ENCODE assay signal across 8 cellular contexts in genomic region chrX:41009816-41010187, GRCh38.
DNase-seq lines count a peak whose midpoint lies in the region; ATAC-seq and TF ChIP-seq lines count a peak whose summit lies in the region.

No MANE protein-coding gene starts in this region.

- no peak overlapping the region for H3K23ac ChIP-seq in H9 (ENCODE audit: insufficient read length, low read depth, low read length)

- H2AFZ ChIP-seq in H9 (ENCODE audit: low read length): no peak overlapping the region

- no peak overlapping the region for H3K14ac ChIP-seq in H9 (ENCODE audit: insufficient read depth, low read length)

- H4K8ac ChIP-seq in H9 (replicated peaks; ENCODE audit: insufficient read length, low read depth, low read length): no peak overlapping the region

- no peak overlapping the region; a peak in 1 of 7 replicates for H3K27ac Mint-ChIP-seq in H9
- H3K27ac Mint-ChIP-seq in activated CD8-positive, alpha-beta T cell treated with anti-CD3 and anti-CD28 coated beads, Interleukin-2, amount 10 ng/mL, durations not matched to agents 7 days and 5 days: peak overlapping the region; percentile 89

- H3K36me3 Mint-ChIP-seq in H9 (ENCODE audit: insufficient read depth in 1 of 3, low read depth in 3 of 3): peaks cover 0 to 10% (median 2%) of the 10 kb centered on the region in 3 experiments; a peak in 3 of 7 replicates
- no peaks in the 10 kb centered on the region for H3K36me3 Mint-ChIP-seq in activated CD8-positive, alpha-beta T cell treated with anti-CD3 and anti-CD28 coated beads, Interleukin-2, amount 10 ng/mL, durations not matched to agents 7 days and 5 days (ENCODE audit: low read depth)

- TF ChIP-seq CTCF in H9 (conservative IDR thresholded peaks at IDR 0.05) (no peak), heart right ventricle (IDR thresholded peaks at IDR 0.05) (no peak), spleen (IDR thresholded peaks at IDR 0.05 in 8 of 11, conservative IDR thresholded peaks at IDR 0.05 in 3 of 11) (no peak)

- peak overlapping the region in 6 of 10 donors; percentile 33 to 45 (median 39) for H3K4me3 ChIP-seq in heart right ventricle
- H3K4me3 ChIP-seq in spleen: peak overlapping the region in 6 of 8 donors; percentile 2 to 61 (median 20)

- intact Hi-C loops in heart right ventricle (cut with DNase I) (loop anchor here in 6 of 10 donors (1.0 to 10.0 kb wide), 8 partner anchors 45 to 105 kb away; partner anchors contain the start of gene USP9X (in 2 of the 6)), spleen (cut with DNase I; ENCODE audit: low total_unique reads) (no loop called here)

- ATAC-seq in activated CD8-positive, alpha-beta T cell treated with anti-CD3 and anti-CD28 coated beads, Interleukin-2, amount 10 ng/mL, durations not matched to agents 7 days and 5 days: no peak
- peak in 7 of 8 donors; percentile 2 to 62 (median 43) for ATAC-seq in heart right ventricle
- no peak for ATAC-seq in HG02571 (IDR thresholded peaks at IDR 0.05; ENCODE audit: unreplicated experiment)

- H4K20me1 ChIP-seq in H9 (ENCODE audit: control insufficient read depth, insufficient read depth, insufficient read length): no peaks in the 10 kb centered on the region

- H3K23me2 ChIP-seq in H9 (ENCODE audit: insufficient read length, low read depth, low read length, poor library complexity, severe bottlenecking): no peaks in the 10 kb centered on the region

- H3K4me1 Mint-ChIP-seq in H9: peaks cover 12 to 19% of the 10 kb centered on the region in 2 experiments
- peaks cover 23% of the 10 kb centered on the region for H3K4me1 Mint-ChIP-seq in activated CD8-positive, alpha-beta T cell treated with anti-CD3 and anti-CD28 coated beads, Interleukin-2, amount 10 ng/mL, durations not matched to agents 7 days and 5 days (ENCODE audit: low read depth)

- H3K4me3 Mint-ChIP-seq in H9: no peak overlapping the region
- peak overlapping the region; percentile 66 for H3K4me3 Mint-ChIP-seq in activated CD8-positive, alpha-beta T cell treated with anti-CD3 and anti-CD28 coated beads, Interleukin-2, amount 10 ng/mL, durations not matched to agents 7 days and 5 days

- WGBS in H9 (ENCODE audit: extremely low coverage, insufficient read length, low lambda C conversion rate): no CpG with 5 or more reads among the region's 6 CpGs
- WGBS in heart right ventricle, 2 donors: 20 to 21% methylated on average over 6 of the region's 6 CpGs
- 8 to 60% (median 18%) methylated on average over 6 of the region's 6 CpGs for WGBS in spleen, 5 donors

- H4K5ac ChIP-seq in H9 (ENCODE audit: insufficient read length, low read depth, low read length): no peak overlapping the region

- H3K9me3 ChIP-seq in H9 (ENCODE audit: control insufficient read depth, low read depth, low read length) (no peaks in the 10 kb centered on the region), heart right ventricle (no peaks in the 10 kb centered on the region), spleen (no peaks in the 10 kb centered on the region)

- peaks cover 57 to 59% of the 10 kb centered on the region in 2 experiments for H3K9me3 Mint-ChIP-seq in H9
- H3K9me3 Mint-ChIP-seq in activated CD8-positive, alpha-beta T cell treated with anti-CD3 and anti-CD28 coated beads, Interleukin-2, amount 10 ng/mL, durations not matched to agents 7 days and 5 days (ENCODE audit: insufficient read depth): no peaks in the 10 kb centered on the region

- H3K27me3 Mint-ChIP-seq in H9 (ENCODE audit: low read depth): no peaks in the 10 kb centered on the region; the same call in 1 of the 2 replicates
- peaks cover 2% of the 10 kb centered on the region for H3K27me3 Mint-ChIP-seq in activated CD8-positive, alpha-beta T cell treated with anti-CD3 and anti-CD28 coated beads, Interleukin-2, amount 10 ng/mL, durations not matched to agents 7 days and 5 days (ENCODE audit: low read depth)

- no peak overlapping the region for H3K4me2 ChIP-seq in H9 (ENCODE audit: insufficient read depth, insufficient read length, low read length)

- H3K27ac ChIP-seq in H9 (ENCODE audit: insufficient read length, low read depth, low read length) (peak overlapping the region; percentile 22), heart right ventricle (peak overlapping the region; percentile 64 to 91 (median 84)), spleen (peak overlapping the region in 7 of 8 donors; percentile 83 to 92 (median 86))

- H2BK15ac ChIP-seq in H9 (ENCODE audit: low read depth, low read length): no peak overlapping the region

- POLR2A ChIA-PET in activated CD8-positive, alpha-beta T cell treated with anti-CD3 and anti-CD28 coated beads, Interleukin-2, amount 10 ng/mL, durations not matched to agents 7 days and 5 days (lab: Charles Lee): interaction anchor here (1.0 to 2.8 kb wide), 3 partner anchors 15 to 76 kb away, joined by 3 to 20 read pairs (median 5); partner anchors contain the start of gene USP9X

- H3T11ph ChIP-seq in H9 (ENCODE audit: low read length): no peak overlapping the region

- H3K56ac ChIP-seq in H9 (ENCODE audit: insufficient read length, low read depth, low read length): no peak overlapping the region

- H3K27me3 ChIP-seq in H9 (ENCODE audit: insufficient read depth, low read length) (no peaks in the 10 kb centered on the region), heart right ventricle (peaks cover 0 to 55% (median 0%) of the 10 kb centered on the region in 7 donors), spleen (replicated peaks in 1 of 7) (peaks cover 0 to 8% (median 0%) of the 10 kb centered on the region in 7 donors)

- H3K4me1 ChIP-seq in H9 (ENCODE audit: insufficient read depth, low read length) (peaks cover 2% of the 10 kb centered on the region; the same call in 1 of the 2 replicates), heart right ventricle (peaks cover 0 to 24% (median 8%) of the 10 kb centered on the region in 9 donors), spleen (peaks cover 0 to 38% (median 19%) of the 10 kb centered on the region in 6 donors)

- H3K9ac ChIP-seq in H9 (ENCODE audit: extremely low read depth, insufficient read length, low read length): no peak overlapping the region

- H3K79me1 ChIP-seq in H9 (ENCODE audit: insufficient read depth, low read depth, low read length, poor library complexity, severe bottlenecking): no peaks in the 10 kb centered on the region

- H3K36me3 ChIP-seq in heart right ventricle: no peaks in the 10 kb centered on the region
- no peaks in the 10 kb centered on the region for H3K36me3 ChIP-seq in spleen

- no peak for TF ChIP-seq POLR2A in spleen (IDR thresholded peaks at IDR 0.05)

- CTCF ChIA-PET in activated CD8-positive, alpha-beta T cell treated with anti-CD3 and anti-CD28 coated beads, Interleukin-2, amount 10 ng/mL, durations not matched to agents 7 days and 5 days (lab: Charles Lee): interaction anchor here (1.1 to 2.3 kb wide), 2 partner anchors 57 to 105 kb away, joined by 3 to 7 read pairs; no protein-coding TSS in a partner anchor

- H2AK5ac ChIP-seq in H9 (ENCODE audit: insufficient read length, low read length): no peak overlapping the region

- no peak overlapping the region for H2BK12ac ChIP-seq in H9 (ENCODE audit: insufficient read length, low read depth, low read length)

- no peak overlapping the region for H3K4ac ChIP-seq in H9 (ENCODE audit: low read depth, low read length)

- H2BK5ac ChIP-seq in H9 (ENCODE audit: insufficient read length, low read length): no peak overlapping the region

- H3K79me2 ChIP-seq in H9 (ENCODE audit: insufficient read depth, low read length): no peaks in the 10 kb centered on the region

- DNase-seq in H9: no peak
- no peak for DNase-seq in activated CD8-positive, alpha-beta T cell treated with anti-CD3 and anti-CD28 coated beads, Interleukin-2, amount 10 ng/mL, durations not matched to agents 7 days and 5 days
- no peak for DNase-seq in heart right ventricle
- DNase-seq in spleen: no peak
- no peak for DNase-seq in SK-N-DZ (ENCODE audit: low spot score)
- no peak for DNase-seq in DMS79 treated with DMSO at 0.1 percent for 48 hours (lab: John Stamatoyannopoulos, UW)
- no peak for DNase-seq in ACHN

- H2BK120ac ChIP-seq in H9 (ENCODE audit: low read depth, low read length, poor library complexity, severe bottlenecking): no peak overlapping the region

- in situ Hi-C loops in ACHN (cut with HindIII; ENCODE audit: low pct_ligation_motif_present, low pct_unique_long_range_greater_than_20kb, low sequenced_read_pairs): no loop called here

- H4K91ac ChIP-seq in H9 (ENCODE audit: insufficient read length, low read depth, low read length): no peak overlapping the region

- H2BK20ac ChIP-seq in H9 (ENCODE audit: low read depth, low read length, poor library complexity, severe bottlenecking): no peak overlapping the region

- H3K18ac ChIP-seq in H9 (ENCODE audit: insufficient read length, low read depth, low read length): no peak overlapping the region

Comparison
In these comparisons a context has a peak if more than half of its experiments do, and no peak if none do; other contexts are left out.
1. H3K27ac ChIP-seq: peak in every context shown above with its lines; median percentile 86 in spleen; 84 in heart right ventricle; 22 in H9.
2. ATAC-seq: peak in heart right ventricle (7 of 8); none in activated CD8-positive, alpha-beta T cell treated with anti-CD3 and anti-CD28 coated beads, Interleukin-2, amount 10 ng/mL, durations not matched to agents 7 days and 5 days (single experiment) and HG02571 (single experiment).